ENCODE assay signal across 19 cellular contexts in the genomic region with DNA sequence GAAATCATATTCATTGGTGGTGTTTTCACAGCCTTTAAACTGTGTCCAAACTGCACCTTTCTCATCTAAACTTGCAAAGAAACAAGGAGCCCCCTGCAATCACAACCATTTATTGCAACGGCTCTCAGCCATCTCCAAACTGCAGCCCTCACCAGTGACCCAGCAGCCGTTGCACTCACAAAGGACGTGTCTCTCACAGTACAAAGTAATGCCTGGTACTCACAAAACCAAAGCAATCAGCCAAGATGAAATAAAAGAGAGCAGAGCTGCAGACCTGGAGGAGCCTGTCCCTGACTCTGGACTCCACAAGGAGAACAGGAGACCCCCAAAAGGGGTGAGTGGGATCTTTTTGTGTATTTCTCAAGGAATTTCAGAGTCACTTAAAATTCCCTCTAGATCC. TPM values are rescaled to one million over a fixed set of nuclear protein-coding genes. Genes with fewer than 3 reads are reported as not detected.
DNase-seq lines count a peak whose midpoint lies in the region; ATAC-seq, FAIRE-seq and TF ChIP-seq lines count a peak whose summit lies in the region.
"Had no signal": no experiment of that assay in that cellular context is flagged by ENCODE, and none has a peak within 500 bp of the region (broad histone marks: within the 10 kb centered on the region; RNA-seq: fewer than 3 reads in every experiment).

No MANE protein-coding gene starts in this region.

- peaks cover 52% of the 10 kb centered on the region for H3K4me1 Mint-ChIP-seq in activated CD8-positive, alpha-beta T cell treated with anti-CD3 and anti-CD28 coated beads, Interleukin-2, amount 10 ng/mL, durations not matched to agents 7 days and 5 days (ENCODE audit: low read depth)
- peaks cover 42 to 86% (median 75%) of the 10 kb centered on the region in 3 donors for H3K4me1 Mint-ChIP-seq in naive B cell

- H3K27me3 ChIP-seq in BLaER1 = no peaks in the 10 kb centered on the region
- peaks cover 3% of the 10 kb centered on the region for H3K27me3 ChIP-seq in brain microvascular endothelial cell (replicated peaks)

- H3K27ac ChIP-seq in BLaER1 (peak overlapping the region; percentile 96), brain microvascular endothelial cell (no peak overlapping the region)
- H3K27ac ChIP-seq: SJSA1 had no signal

- DNase-seq in GM12891 (ENCODE audit: insufficient read length, low spot score) = no peak
- no peak for DNase-seq in activated CD8-positive, alpha-beta T cell treated with anti-CD3 and anti-CD28 coated beads, Interleukin-2, amount 10 ng/mL, durations not matched to agents 7 days and 5 days
- DNase-seq in naive B cell = no peak
- DNase-seq in brain microvascular endothelial cell = no peak
- DNase-seq in NCI-H446 treated with DMSO at 0.1 percent for 48 hours (lab: John Stamatoyannopoulos, UW) = no peak
- DNase-seq in NCI-H345 (lab: John Stamatoyannopoulos, UW) = no peak
- DNase-seq in foreskin fibroblast = no peak
- DNase-seq: activated CD8-positive, alpha-beta memory T cell treated with anti-CD3 and anti-CD28 coated beads for 24 hours; central memory CD4-positive, alpha-beta T cell; effector CD8-positive, alpha-beta T cell; H7; NCI-H187; NCI-H510A; right cardiac atrium had no signal

- peak overlapping the region; percentile 78 for H3K9ac ChIP-seq in BLaER1

- H3K4me2 ChIP-seq in BLaER1 = peak overlapping the region; percentile 95

- H3K27ac Mint-ChIP-seq in activated CD8-positive, alpha-beta T cell treated with anti-CD3 and anti-CD28 coated beads, Interleukin-2, amount 10 ng/mL, durations not matched to agents 7 days and 5 days = peak overlapping the region; percentile 74
- peak overlapping the region in 5 of 6 donors; percentile 33 to 90 (median 72) for H3K27ac Mint-ChIP-seq in naive B cell

- CTCF ChIA-PET in activated CD8-positive, alpha-beta T cell treated with anti-CD3 and anti-CD28 coated beads, Interleukin-2, amount 10 ng/mL, durations not matched to agents 7 days and 5 days (lab: Charles Lee) = interaction anchor here (0.9 to 10.5 kb wide), 5 partner anchors 11 to 17 kb away, joined by 3 to 86 read pairs (median 6); no protein-coding TSS in a partner anchor

- in situ Hi-C loops in brain microvascular endothelial cell (cut with HindIII; ENCODE audit: low pct_ligation_motif_present, low sequenced_read_pairs) = no loop called here

- TF ChIP-seq CTCF in brain microvascular endothelial cell (IDR thresholded peaks at IDR 0.05; ENCODE audit: low read depth, low read length, missing control alignments) (no peak), foreskin fibroblast (IDR thresholded peaks at IDR 0.05; ENCODE audit: low read depth, low read length) (no peak)

- H3K4me1 ChIP-seq in BLaER1 = peaks cover 72% of the 10 kb centered on the region
- H3K4me1 ChIP-seq: SJSA1 had no signal

- peaks cover 3% of the 10 kb centered on the region for H3K9me3 Mint-ChIP-seq in activated CD8-positive, alpha-beta T cell treated with anti-CD3 and anti-CD28 coated beads, Interleukin-2, amount 10 ng/mL, durations not matched to agents 7 days and 5 days (ENCODE audit: insufficient read depth)
- peaks cover 0 to 7% (median 1%) of the 10 kb centered on the region in 7 donors for H3K9me3 Mint-ChIP-seq in naive B cell

- no peaks in the 10 kb centered on the region for H4K20me1 ChIP-seq in BLaER1

- POLR2A ChIA-PET in activated CD8-positive, alpha-beta T cell treated with anti-CD3 and anti-CD28 coated beads, Interleukin-2, amount 10 ng/mL, durations not matched to agents 7 days and 5 days (lab: Charles Lee) = no interaction called here

- H3K9me3 ChIP-seq in BLaER1 = no peaks in the 10 kb centered on the region
- H3K9me3 ChIP-seq: SJSA1 had no signal

- H3K27me3 Mint-ChIP-seq in activated CD8-positive, alpha-beta T cell treated with anti-CD3 and anti-CD28 coated beads, Interleukin-2, amount 10 ng/mL, durations not matched to agents 7 days and 5 days (ENCODE audit: low read depth) = peaks cover 7% of the 10 kb centered on the region
- H3K27me3 Mint-ChIP-seq in naive B cell = no peaks in the 10 kb centered on the region

- H3K36me3 ChIP-seq in BLaER1 (peaks cover 51% of the 10 kb centered on the region), brain microvascular endothelial cell (replicated peaks) (no peaks in the 10 kb centered on the region)
- H3K36me3 ChIP-seq: SJSA1 had no signal

- peak overlapping the region; percentile 86 for H3K4me3 ChIP-seq in BLaER1
- no peak overlapping the region for H3K4me3 ChIP-seq in brain microvascular endothelial cell (ENCODE audit: low read depth, low read length)
- H3K4me3 ChIP-seq in foreskin fibroblast (ENCODE audit: low read depth in 1 of 2, low read length in 2 of 2) = no peak overlapping the region
- H3K4me3 ChIP-seq: SJSA1 had no signal

- peak overlapping the region; percentile 86 for H3K4me3 Mint-ChIP-seq in activated CD8-positive, alpha-beta T cell treated with anti-CD3 and anti-CD28 coated beads, Interleukin-2, amount 10 ng/mL, durations not matched to agents 7 days and 5 days
- peak overlapping the region; percentile 47 to 99 (median 80) for H3K4me3 Mint-ChIP-seq in naive B cell

- ATAC-seq in activated CD8-positive, alpha-beta T cell treated with anti-CD3 and anti-CD28 coated beads, Interleukin-2, amount 10 ng/mL, durations not matched to agents 7 days and 5 days = no peak
- no peak for ATAC-seq in naive B cell (ENCODE audit: low read depth in 2 of 2)
- ATAC-seq: right cardiac atrium had no signal

- H3K36me3 Mint-ChIP-seq in activated CD8-positive, alpha-beta T cell treated with anti-CD3 and anti-CD28 coated beads, Interleukin-2, amount 10 ng/mL, durations not matched to agents 7 days and 5 days (ENCODE audit: low read depth) = peaks cover 76% of the 10 kb centered on the region
- peaks cover 15 to 26% of the 10 kb centered on the region in 2 donors for H3K36me3 Mint-ChIP-seq in naive B cell

- TF ChIP-seq POLR2A in GM12891 (IDR thresholded peaks at IDR 0.05; ENCODE audit: low read depth, low read length) = no peak

- peak; percentile 16 for FAIRE-seq in GM12891 (lab: Jason Lieb, UNC)
- FAIRE-seq: TTC549 had no signal

TF ChIP-seq in GM12891, 5 proteins besides CTCF, POLR2A, EP300 and RAD21:
- no peak for TF ChIP-seq PAX5 (IDR thresholded peaks at IDR 0.05; ENCODE audit: insufficient read depth, low read length, severe bottlenecking)
- no peak for TF ChIP-seq POLR2AphosphoS5 (IDR thresholded peaks at IDR 0.05; ENCODE audit: low read depth, low read length)
- TF ChIP-seq TAF1 (IDR thresholded peaks at IDR 0.05; ENCODE audit: low read depth, low read length) = no peak
- no peak for TF ChIP-seq SPI1 (IDR thresholded peaks at IDR 0.05; ENCODE audit: low read depth, low read length)
- TF ChIP-seq POU2F2 (IDR thresholded peaks at IDR 0.05; ENCODE audit: low read depth, low read length) = no peak

RNA-seq across cellular contexts. Expression of gene CEACAM21, which starts 20.2 kb away (rescaled TPM):
- 19.3 TPM for polyA plus RNA-seq in GM12891 (2012; ENCODE audit: low read depth, missing spikeins)
- 10 to 100 TPM; 41.8 to 49.4 TPM for total RNA-seq in activated CD8-positive, alpha-beta T cell treated with anti-CD3 and anti-CD28 coated beads, Interleukin-2, amount 10 ng/mL, durations not matched to agents 7 days and 5 days
- 10 to 100 TPM in 5 of 6 donors, 1 to 10 TPM in 1; 7.1 to 57.2 (median 20.0) TPM for polyA plus RNA-seq in naive B cell (ENCODE audit: low read depth in 6 of 6)
- total RNA-seq: H7, kidney epithelial cell, MCF 10A, SJSA1 had no signal
